8 cellular contexts compared by ENCODE assay signal in genomic region chr12:121712462-121713256, GRCh38. TPM values are rescaled to one million over a fixed set of nuclear protein-coding genes. Genes with fewer than 3 reads are reported as not detected.
DNase-seq lines count a peak whose midpoint lies in the region; ATAC-seq and TF ChIP-seq lines count a peak whose summit lies in the region.

TMEM120B (plus strand) TSS chr12:121712752; CDS start chr12:121712896, 144 bp downstream.

- BruUV-seq in Caco-2 (replicated peaks; lab: Mats Ljungman, UMichigan) (no TSS peak), Panc1 (replicated peaks; lab: Mats Ljungman, UMichigan) (no TSS peak)

- CTCF ChIA-PET in Caco-2 (lab: Charles Lee) (interaction anchor here (0.6 to 1.9 kb wide), 10 partner anchors 11 to 82 kb away, joined by 3 to 11 read pairs (median 4); partner anchors contain the start of gene RHOF), Panc1 (lab: Charles Lee) (interaction anchor here (0.6 kb wide), 1 partner anchor 59 kb away, joined by 5 read pairs; no protein-coding TSS in a partner anchor)

- H3K4me3 ChIP-seq in Caco-2 (ENCODE audit: low read depth, low read length), result peak within 1 kb of the TSS; percentile 98
- H3K4me3 ChIP-seq in Panc1 (ENCODE audit: low read depth in 2 of 2, low read length in 2 of 2), result peak within 1 kb of the TSS; percentile 75 to 88
- peak within 1 kb of the TSS; percentile 89 for H3K4me3 ChIP-seq in fibroblast of pulmonary artery (replicated peaks; ENCODE audit: low read depth, low read length)

- DNase-seq in Caco-2 (peak; percentile 78 to 89), Panc1 (ENCODE audit: low read depth, low spot score) (no peak), fibroblast of pulmonary artery (ENCODE audit: low read depth) (peak; percentile 72)
- DNase-seq in stimulated activated naive CD8-positive, alpha-beta T cell treated with anti-CD3 and anti-CD28 coated beads, Interleukin-15, amount 100 ng/mL, for 72 hours, result peak; percentile 78 to 88

- H3K27ac Mint-ChIP-seq in Caco-2 (ENCODE audit: unreplicated experiment) (peak within 1 kb of the TSS; percentile 94), nephron (peak within 1 kb of the TSS; percentile 88 to 96 (median 93))
- H3K27ac Mint-ChIP-seq in activated T-helper 17 cell treated with anti-CD3 and anti-CD28 coated beads, Interleukin-2, amount 50 U/mL, for 72 hours, result peak within 1 kb of the TSS; percentile 94
- peak within 1 kb of the TSS; percentile 95 for H3K27ac Mint-ChIP-seq in stimulated activated naive CD8-positive, alpha-beta T cell treated with anti-CD3 and anti-CD28 coated beads, Interleukin-15, amount 100 ng/mL, for 72 hours

- in situ Hi-C loops in Panc1 (cut with HindIII; ENCODE audit: low pct_unique_long_range_greater_than_20kb, low sequenced_read_pairs), result no loop called here

- H3K36me3 ChIP-seq in Caco-2 (ENCODE audit: control insufficient read depth, insufficient read depth, low read length) (no peaks in the 10 kb centered on the region), Panc1 (ENCODE audit: control insufficient read depth, insufficient read depth, low read length) (0 out of 2 replicates have a peak, but pooled peaks cover 3% of the 10 kb centered on the region)

- intact Hi-C loops in Caco-2 (cut with micrococcal nuclease; ENCODE audit: unreplicated experiment) (loop anchor here (1.0 to 5.0 kb wide), 2 partner anchors 25 to 175 kb away; partner anchors contain the start of gene PSMD9), Panc1 (cut with micrococcal nuclease; ENCODE audit: unreplicated experiment) (no loop called here)

- ATAC-seq in GM19395 (IDR thresholded peaks at IDR 0.05; ENCODE audit: unreplicated experiment) (peak; percentile 70), HG03521 (IDR thresholded peaks at IDR 0.05; ENCODE audit: unreplicated experiment) (peak; percentile 78), Panc1 (peak; percentile 96)
- peak; percentile 95 for ATAC-seq in activated T-helper 17 cell treated with anti-CD3 and anti-CD28 coated beads, Interleukin-2, amount 50 U/mL, for 72 hours (replicated peaks)
- peak; percentile 92 for ATAC-seq in stimulated activated naive CD8-positive, alpha-beta T cell treated with anti-CD3 and anti-CD28 coated beads, Interleukin-15, amount 100 ng/mL, for 72 hours

- peaks cover 35% of the 10 kb centered on the region for H3K4me1 ChIP-seq in Caco-2
- H3K4me1 ChIP-seq in Panc1 (ENCODE audit: control insufficient read depth, insufficient read depth, low read length), result peaks cover 17% of the 10 kb centered on the region

- H3K9me3 ChIP-seq in Caco-2, result peaks cover 10% of the 10 kb centered on the region
- H3K9me3 ChIP-seq in Panc1 (ENCODE audit: control insufficient read depth, insufficient read depth, low read depth, low read length), result no peaks in the 10 kb centered on the region

- H3K4me1 Mint-ChIP-seq in Caco-2 (ENCODE audit: low read depth, unreplicated experiment), result peaks cover 17% of the 10 kb centered on the region
- H3K4me1 Mint-ChIP-seq in activated T-helper 17 cell treated with anti-CD3 and anti-CD28 coated beads, Interleukin-2, amount 50 U/mL, for 72 hours, result peaks cover 15% of the 10 kb centered on the region
- peaks cover 42% of the 10 kb centered on the region for H3K4me1 Mint-ChIP-seq in nephron
- peaks cover 29% of the 10 kb centered on the region for H3K4me1 Mint-ChIP-seq in stimulated activated naive CD8-positive, alpha-beta T cell treated with anti-CD3 and anti-CD28 coated beads, Interleukin-15, amount 100 ng/mL, for 72 hours

- POLR2A ChIA-PET in Caco-2 (lab: Charles Lee) (interaction anchor here (0.5 to 1.0 kb wide), 5 partner anchors 14 to 90 kb away, joined by 3 to 5 read pairs (median 4); no protein-coding TSS in a partner anchor), Panc1 (lab: Charles Lee) (interaction anchor here (0.7 to 0.9 kb wide), 2 partner anchors 26 to 89 kb away, joined by 3 read pairs; no protein-coding TSS in a partner anchor)

- no peaks in the 10 kb centered on the region for H3K27me3 Mint-ChIP-seq in Caco-2 (ENCODE audit: insufficient read depth, unreplicated experiment)
- H3K27me3 Mint-ChIP-seq in activated T-helper 17 cell treated with anti-CD3 and anti-CD28 coated beads, Interleukin-2, amount 50 U/mL, for 72 hours, result no peaks in the 10 kb centered on the region
- no peaks in the 10 kb centered on the region for H3K27me3 Mint-ChIP-seq in nephron (ENCODE audit: low read depth)
- no peaks in the 10 kb centered on the region for H3K27me3 Mint-ChIP-seq in stimulated activated naive CD8-positive, alpha-beta T cell treated with anti-CD3 and anti-CD28 coated beads, Interleukin-15, amount 100 ng/mL, for 72 hours

- H3K27me3 ChIP-seq in Caco-2 (replicated peaks; ENCODE audit: control insufficient read depth, insufficient read depth, low read length), result no peaks in the 10 kb centered on the region
- H3K27me3 ChIP-seq in Panc1 (ENCODE audit: control insufficient read depth, insufficient read depth, low read length), result no peaks in the 10 kb centered on the region

- TF ChIP-seq CTCF in Caco-2 (IDR thresholded peaks at IDR 0.05; ENCODE audit: insufficient read depth in 1 of 2, low read depth in 1 of 2, low read length in 1 of 2, severe bottlenecking in 1 of 2, unreplicated experiment in 1 of 2) (peak; percentile 13 to 31), Panc1 (IDR thresholded peaks at IDR 0.05) (no peak), fibroblast of pulmonary artery (IDR thresholded peaks at IDR 0.05; ENCODE audit: low read length, missing control alignments) (no peak), nephron (IDR thresholded peaks at IDR 0.05; ENCODE audit: unreplicated experiment in 3 of 3) (no peak)

- H3K27ac ChIP-seq in Panc1 (ENCODE audit: low read length), result peak within 1 kb of the TSS; percentile 88

- H3K4me3 Mint-ChIP-seq in Caco-2 (ENCODE audit: unreplicated experiment) (peak within 1 kb of the TSS; percentile 81), nephron (peak within 1 kb of the TSS; percentile 85 to 92 (median 90))
- H3K4me3 Mint-ChIP-seq in activated T-helper 17 cell treated with anti-CD3 and anti-CD28 coated beads, Interleukin-2, amount 50 U/mL, for 72 hours, result peak within 1 kb of the TSS; percentile 98
- peak within 1 kb of the TSS; percentile 93 to 99 for H3K4me3 Mint-ChIP-seq in stimulated activated naive CD8-positive, alpha-beta T cell treated with anti-CD3 and anti-CD28 coated beads, Interleukin-15, amount 100 ng/mL, for 72 hours

- H3K36me3 Mint-ChIP-seq in Caco-2 (ENCODE audit: insufficient read depth, unreplicated experiment) (peaks cover 41% of the 10 kb centered on the region), nephron (ENCODE audit: low read depth) (peaks cover 6% of the 10 kb centered on the region)
- H3K36me3 Mint-ChIP-seq in activated T-helper 17 cell treated with anti-CD3 and anti-CD28 coated beads, Interleukin-2, amount 50 U/mL, for 72 hours (ENCODE audit: low read depth), result peaks cover 15% of the 10 kb centered on the region

- H3K9me3 Mint-ChIP-seq in Caco-2 (ENCODE audit: unreplicated experiment) (no peaks in the 10 kb centered on the region), nephron (peaks cover 3% of the 10 kb centered on the region)
- H3K9me3 Mint-ChIP-seq in activated T-helper 17 cell treated with anti-CD3 and anti-CD28 coated beads, Interleukin-2, amount 50 U/mL, for 72 hours, result no peaks in the 10 kb centered on the region
- H3K9me3 Mint-ChIP-seq in stimulated activated naive CD8-positive, alpha-beta T cell treated with anti-CD3 and anti-CD28 coated beads, Interleukin-15, amount 100 ng/mL, for 72 hours, result no peaks in the 10 kb centered on the region

RNA-seq across cellular contexts. Expression of gene TMEM120B, which starts in this region (rescaled TPM):
- total RNA-seq in Caco-2 (2022) (15.5 and 15.9 TPM in 2 replicates), Panc1 (2021; ENCODE audit: unreplicated experiment) (22.3 TPM)
- 15.1 TPM for polyA plus RNA-seq in Panc1 (2012; ENCODE audit: insufficient read length)
- total RNA-seq in activated T-helper 17 cell treated with anti-CD3 and anti-CD28 coated beads, Interleukin-2, amount 50 U/mL, for 72 hours, result 10 to 100 TPM in 1 of 2 donors, 1 to 10 TPM in 1; 8.6 to 13.7 TPM

Comparison
In these comparisons a context has a peak if more than half of its experiments do, and no peak if none do; other contexts are left out.
1. CTCF ChIP-seq: peak in Caco-2 (2 of 2); none in Panc1 (single experiment), fibroblast of pulmonary artery (single experiment) and nephron (0 of 3).
2. Peak in every context shown above with its lines, with median percentiles within 50 percentile points of each other: H3K4me3 ChIP-seq, H3K27ac Mint-ChIP-seq, H3K4me3 Mint-ChIP-seq and ATAC-seq.